1 cellular context compared by ENCODE assay signal in genomic region chr1:42210421-42211133, GRCh38.
TF ChIP-seq lines count a peak whose summit lies in the region.

No MANE protein-coding gene starts in this region.

TF ChIP-seq in endothelial cell of umbilical vein, 7 proteins besides CTCF, POLR2A, EP300 and RAD21:
- no peak for TF ChIP-seq EZH2 (IDR thresholded peaks at IDR 0.05; ENCODE audit: borderline replicate concordance, low read depth, low read length, severe bottlenecking)
- TF ChIP-seq POLR2AphosphoS5 (IDR thresholded peaks at IDR 0.05; ENCODE audit: insufficient read depth, low read depth, low read length) = no peak
- no peak for TF ChIP-seq JUN (IDR thresholded peaks at IDR 0.05; ENCODE audit: borderline replicate concordance, insufficient read depth, insufficient read length, low read depth)
- no peak for TF ChIP-seq MYC (IDR thresholded peaks at IDR 0.05; ENCODE audit: low read depth, low read length)
- TF ChIP-seq MAX (IDR thresholded peaks at IDR 0.05; ENCODE audit: insufficient read depth, insufficient read length) = no peak
- no peak for TF ChIP-seq GATA2 (IDR thresholded peaks at IDR 0.05; ENCODE audit: insufficient read depth, insufficient read length, low read depth, low read length)
- no peak for TF ChIP-seq FOS (IDR thresholded peaks at IDR 0.05; ENCODE audit: borderline replicate concordance, insufficient read depth, low read length)
